Comparison of ENCODE assay signal across 17 cellular contexts in genomic region chr6:35050988-35051330, GRCh38.
DNase-seq lines count a peak whose midpoint lies in the region; ATAC-seq and TF ChIP-seq lines count a peak whose summit lies in the region.
"Had no signal": no experiment of that assay in that cellular context is flagged by ENCODE, and none has a peak within 500 bp of the region (broad histone marks: within the 10 kb centered on the region; RNA-seq: fewer than 3 reads in every experiment).

No MANE protein-coding gene starts in this region.

- peak overlapping the region; percentile 74 for H3K18ac ChIP-seq in IMR-90 (ENCODE audit: low read depth, low read length)

- CTCF ChIA-PET in IMR-90 (lab: Yijun Ruan, JAX) = interaction anchor here (1.3 kb wide), 1 partner anchor 39 kb away, joined by 3 read pairs; no protein-coding TSS in a partner anchor

- H3K27me3 ChIP-seq in IMR-90 (ENCODE audit: control insufficient read depth, insufficient read depth, low read length) = no peaks in the 10 kb centered on the region
- no peaks in the 10 kb centered on the region for H3K27me3 ChIP-seq in adrenal gland
- H3K27me3 ChIP-seq in muscle layer of duodenum (ENCODE audit: low read depth, low read length) = no peaks in the 10 kb centered on the region
- H3K27me3 ChIP-seq: MG63 had no signal

- H3K4me1 ChIP-seq in IMR-90 (ENCODE audit: control insufficient read depth, insufficient read depth, low read length) = peaks cover 39% of the 10 kb centered on the region
- H3K4me1 ChIP-seq in adrenal gland (replicated peaks in 1 of 2) = peaks cover 46 to 73% of the 10 kb centered on the region in 2 donors
- H3K4me1 ChIP-seq in muscle layer of duodenum (ENCODE audit: control insufficient read depth in 1 of 2, insufficient read depth in 2 of 2, low read length in 2 of 2) = peaks cover 40 to 79% of the 10 kb centered on the region in 2 donors
- H3K4me1 ChIP-seq: prostate gland had no signal

- H2AK5ac ChIP-seq in IMR-90 (ENCODE audit: low read depth, low read length) = peak overlapping the region; percentile 91

- dilution Hi-C loops in IMR-90 (cut with HindIII; ENCODE audit: low sequenced_read_pairs, unreplicated experiment) = no loop called here

- H3K79me1 ChIP-seq in IMR-90 (ENCODE audit: low read depth in 1 of 2, low read length in 2 of 2) = peaks cover 3 to 23% of the 10 kb centered on the region in 2 experiments; a peak in 3 of 4 replicates

- peak overlapping the region; percentile 41; the same call in 1 of the 2 replicates for H4K5ac ChIP-seq in IMR-90 (ENCODE audit: low read depth, low read length)

- no peak for ATAC-seq in IMR-90 (ENCODE audit: low read depth)
- no peak for ATAC-seq in GM18909 (IDR thresholded peaks at IDR 0.05; ENCODE audit: poor library complexity, unreplicated experiment)
- ATAC-seq: natural killer cell treated with Interleukin-12 subunit alpha and Interleukin-12 subunit beta and Interleukin-15 and Interleukin-18, amount 100 ng/mL, for 72 hours; stimulated activated naive CD8-positive, alpha-beta T cell treated with anti-CD3 and anti-CD28 coated beads, Interleukin-15, amount 100 ng/mL, for 72 hours had no signal

- no peak overlapping the region for H3K9ac ChIP-seq in IMR-90 (ENCODE audit: low read depth, low read length)

- H3K9me3 ChIP-seq in IMR-90 (ENCODE audit: control insufficient read depth, insufficient read depth, low read length) (no peaks in the 10 kb centered on the region), adrenal gland (replicated peaks in 1 of 3) (no peaks in the 10 kb centered on the region), muscle layer of duodenum (ENCODE audit: control insufficient read depth in 1 of 2, low read length in 2 of 2) (no peaks in the 10 kb centered on the region)
- H3K9me3 ChIP-seq: MG63, prostate gland had no signal

- peak overlapping the region; percentile 97 for H3K23ac ChIP-seq in IMR-90 (ENCODE audit: low read depth, low read length)

- POLR2A ChIA-PET in IMR-90 (lab: Charles Lee; ENCODE audit: unreplicated experiment) = interaction anchor here (0.6 kb wide), 1 partner anchor 351 kb away, joined by 4 read pairs; no protein-coding TSS in a partner anchor

- H4K8ac ChIP-seq in IMR-90 (ENCODE audit: low read depth in 2 of 2, low read length in 2 of 2) = peak overlapping the region in 1 of 2 experiments; percentile 74; a peak in 1 of 4 replicates

- peaks cover 6% of the 10 kb centered on the region for H4K20me1 ChIP-seq in IMR-90 (ENCODE audit: insufficient read depth, low read length)

- H3K27ac ChIP-seq in IMR-90 (ENCODE audit: insufficient read depth, low read length) (peak overlapping the region; percentile 97; the same call in 1 of the 2 replicates), adrenal gland (peak overlapping the region in 4 of 5 donors; percentile 26 to 96 (median 70)), muscle layer of duodenum (ENCODE audit: low read length) (peak overlapping the region; percentile 82), substantia nigra (ENCODE audit: low read depth, low read length, poor library complexity, severe bottlenecking) (peak overlapping the region; percentile 98)

- H3K4me2 ChIP-seq in IMR-90 (ENCODE audit: low read depth, low read length) = no peak overlapping the region; the same call in 1 of the 2 replicates

- H2AK9ac ChIP-seq in IMR-90 (replicated peaks; ENCODE audit: low read depth, low read length, poor library complexity) = peak overlapping the region; percentile 75

- WGBS in IMR-90 (ENCODE audit: extremely low coverage in 2 of 2, insufficient read length in 1 of 2), 2 experiments = 86% methylated on average over 2 of the region's 7 CpGs; no CpG with 5 or more reads in 1 of the 2 experiments
- 50 to 70% (median 65%) methylated on average over 7 of the region's 7 CpGs for WGBS in adrenal gland, 4 donors

- no TSS peak for BruUV-seq in IMR-90 (replicated peaks; lab: Mats Ljungman, UMichigan)

- H4K91ac ChIP-seq in IMR-90 (ENCODE audit: insufficient read depth, low read depth, low read length) = peak overlapping the region; percentile 90

- H2BK120ac ChIP-seq in IMR-90 (ENCODE audit: low read depth, low read length) = peak overlapping the region; percentile 89

- peak overlapping the region; percentile 39; the same call in 1 of the 3 replicates for H2BK15ac ChIP-seq in IMR-90 (ENCODE audit: low read depth, low read length)

- no peak overlapping the region for H3K56ac ChIP-seq in IMR-90 (ENCODE audit: extremely low read depth, insufficient read depth, low read length)

- no peak for TF ChIP-seq POLR2A in IMR-90 (IDR thresholded peaks at IDR 0.05; ENCODE audit: low read depth, low read length)
- TF ChIP-seq POLR2A in adrenal gland (IDR thresholded peaks at IDR 0.05) = no peak

- intact Hi-C loops in IMR-90 (cut with micrococcal nuclease) = loop anchor here (2.0 to 5.0 kb wide), 3 partner anchors 34 to 162 kb away; partner anchors contain the start of genes ANKS1A and TAF11
- intact Hi-C loops in adrenal gland (cut with DNase I) = no loop called here

- peak overlapping the region; percentile 56 for H2BK5ac ChIP-seq in IMR-90 (ENCODE audit: low read depth, low read length, poor library complexity, severe bottlenecking)

- no peak for TF ChIP-seq RAD21 in IMR-90 (IDR thresholded peaks at IDR 0.05; ENCODE audit: low read length)

- H2AFZ ChIP-seq in IMR-90 (replicated peaks; ENCODE audit: low read length, poor library complexity) = no peak overlapping the region

- peak overlapping the region; percentile 88 for H3K14ac ChIP-seq in IMR-90 (replicated peaks; ENCODE audit: low read depth, low read length)

- H2BK20ac ChIP-seq in IMR-90 (ENCODE audit: low read depth, low read length) = peak overlapping the region; percentile 92; the same call in 1 of the 2 replicates

- peak overlapping the region; percentile 92 for H3K4ac ChIP-seq in IMR-90 (ENCODE audit: low read depth, low read length)

- DNase-seq in IMR-90 = no peak
- peak in 5 of 7 donors; percentile 57 to 76 (median 66) for DNase-seq in adrenal gland
- no peak for DNase-seq in substantia nigra (lab: John Stamatoyannopoulos, UW)
- no peak for DNase-seq in 8988T
- DNase-seq in DMS 273 (lab: John Stamatoyannopoulos, UW; ENCODE audit: unreplicated experiment) = no peak
- DNase-seq in kidney tubule cell (ENCODE audit: low spot score) = no peak
- DNase-seq: activated CD4-positive, CD25-positive, alpha-beta regulatory T cell treated with anti-CD3 and anti-CD28 coated beads, Interleukin-2, amount 50 U/mL, for 72 hours; Calu3; cerebellar nuclear complex; foreskin fibroblast; MG63; NCI-H2029 treated with DMSO at 0.1 percent for 48 hours; stimulated activated naive CD8-positive, alpha-beta T cell treated with anti-CD3 and anti-CD28 coated beads, Interleukin-15, amount 100 ng/mL, for 72 hours had no signal

- in situ Hi-C loops in IMR-90 (cut with MboI; ENCODE audit: low sequenced_read_pairs) = no loop called here

- H3K36me3 ChIP-seq in IMR-90 (ENCODE audit: control insufficient read depth, insufficient read depth, low read length) (peaks cover 4% of the 10 kb centered on the region), adrenal gland (replicated peaks in 1 of 2) (peaks cover 0 to 29% of the 10 kb centered on the region in 2 donors), muscle layer of duodenum (ENCODE audit: control insufficient read depth in 1 of 2, insufficient read depth in 2 of 2, low read length in 2 of 2) (peaks cover 14 to 16% of the 10 kb centered on the region in 2 donors)
- H3K36me3 ChIP-seq: prostate gland had no signal

- TF ChIP-seq CTCF in IMR-90 (conservative IDR thresholded peaks at IDR 0.05; ENCODE audit: low read depth, low read length) (no peak), adrenal gland (IDR thresholded peaks at IDR 0.05) (no peak)

- H3K4me3 ChIP-seq in IMR-90 (ENCODE audit: insufficient read depth, low read depth, low read length) = no peak overlapping the region
- H3K4me3 ChIP-seq in adrenal gland = no peak overlapping the region
- H3K4me3 ChIP-seq in muscle layer of duodenum (ENCODE audit: low read depth in 1 of 2, low read length in 2 of 2) = no peak overlapping the region
- H3K4me3 ChIP-seq: MG63, prostate gland had no signal

- H3K9me1 ChIP-seq in IMR-90 (ENCODE audit: insufficient read depth, low read length) = peaks cover 32% of the 10 kb centered on the region

TF ChIP-seq in IMR-90, 13 proteins besides CTCF, POLR2A, EP300 and RAD21:
- TF ChIP-seq CEBPB (IDR thresholded peaks at IDR 0.05; ENCODE audit: low read depth, low read length) (peak; percentile 49), MAFK (IDR thresholded peaks at IDR 0.05; ENCODE audit: low read depth, low read length) (no peak), MXI1 (IDR thresholded peaks at IDR 0.05; ENCODE audit: borderline replicate concordance, low read depth, low read length) (no peak), RCOR1 (IDR thresholded peaks at IDR 0.05; ENCODE audit: insufficient replicate concordance, low read length) (no peak)
- TF ChIP-seq, protein P1, sequence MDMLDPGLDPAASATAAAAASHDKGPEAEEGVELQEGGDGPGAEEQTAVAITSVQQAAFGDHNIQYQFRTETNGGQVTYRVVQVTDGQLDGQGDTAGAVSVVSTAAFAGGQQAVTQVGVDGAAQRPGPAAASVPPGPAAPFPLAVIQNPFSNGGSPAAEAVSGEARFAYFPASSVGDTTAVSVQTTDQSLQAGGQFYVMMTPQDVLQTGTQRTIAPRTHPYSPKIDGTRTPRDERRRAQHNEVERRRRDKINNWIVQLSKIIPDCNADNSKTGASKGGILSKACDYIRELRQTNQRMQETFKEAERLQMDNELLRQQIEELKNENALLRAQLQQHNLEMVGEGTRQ (IDR thresholded peaks at IDR 0.05; ENCODE audit: low read depth, low read length) = no peak

Comparison
In these comparisons a context has a peak if more than half of its experiments do, and no peak if none do; other contexts are left out.
1. DNase-seq: peak in adrenal gland (5 of 7); none in IMR-90 (single experiment), substantia nigra (0 of 49), 8988T (single experiment), DMS 273 (single experiment) and kidney tubule cell (single experiment).
2. Peak in every context shown above with its lines, with median percentiles within 50 percentile points of each other: H3K27ac ChIP-seq.